ENCODE assay signal across 16 cellular contexts in genomic region chr1:17141441-17142197, GRCh38. TPM values are rescaled to one million over a fixed set of nuclear protein-coding genes. Genes with fewer than 3 reads are reported as not detected.
DNase-seq lines count a peak whose midpoint lies in the region; ATAC-seq, FAIRE-seq and TF ChIP-seq lines count a peak whose summit lies in the region.
"Had no signal": no experiment of that assay in that cellular context is flagged by ENCODE, and none has a peak within 500 bp of the region (broad histone marks: within the 10 kb centered on the region; RNA-seq: fewer than 3 reads in every experiment).

No MANE protein-coding gene starts in this region.

- no peaks in the 10 kb centered on the region for H4K20me1 ChIP-seq in OCI-LY3 (ENCODE audit: insufficient read depth, low read length)

- peak; percentile 38 for ATAC-seq in GM18870 (IDR thresholded peaks at IDR 0.05; ENCODE audit: unreplicated experiment)
- peak; percentile 41 for ATAC-seq in HG02678 (IDR thresholded peaks at IDR 0.05; ENCODE audit: unreplicated experiment)
- peak; percentile 58 for ATAC-seq in sciatic nerve
- ATAC-seq: activated CD8-positive, alpha-beta T cell treated with anti-CD3 and anti-CD28 coated beads, Interleukin-2, amount 10 ng/mL, durations not matched to agents 7 days and 5 days had no signal

- no peaks in the 10 kb centered on the region for H3K27me3 ChIP-seq in OCI-LY3 (ENCODE audit: low read depth, low read length)

- H3K4me1 ChIP-seq in OCI-LY3 (ENCODE audit: low read length) (peaks cover 49% of the 10 kb centered on the region), kidney (ENCODE audit: control insufficient read depth in 1 of 2, insufficient read depth in 1 of 2, low read depth in 1 of 2, low read length in 2 of 2) (no peaks in the 10 kb centered on the region)
- H3K4me1 ChIP-seq: breast epithelium, prostate gland had no signal

- no peak overlapping the region for H3K4me3 Mint-ChIP-seq in progenitor cell of endocrine pancreas (ENCODE audit: low read depth)
- H3K4me3 Mint-ChIP-seq: activated CD8-positive, alpha-beta T cell treated with anti-CD3 and anti-CD28 coated beads, Interleukin-2, amount 10 ng/mL, durations not matched to agents 7 days and 5 days; CD4-positive, alpha-beta T cell had no signal

- H3K9ac ChIP-seq in OCI-LY3 (ENCODE audit: low read length) (peak overlapping the region; percentile 89), kidney (ENCODE audit: low read length in 2 of 2) (no peak overlapping the region)

- DNase-seq in sciatic nerve (ENCODE audit: low spot score) (no peak), GM03348 (ENCODE audit: low spot score) (no peak), progenitor cell of endocrine pancreas (ENCODE audit: low spot score, unreplicated experiment) (no peak), NCI-H526 treated with DMSO at 0.1 percent for 48 hours (lab: John Stamatoyannopoulos, UW) (no peak), kidney (no peak)
- DNase-seq: activated CD8-positive, alpha-beta T cell treated with anti-CD3 and anti-CD28 coated beads, Interleukin-2, amount 10 ng/mL, durations not matched to agents 7 days and 5 days; activated naive CD4-positive, alpha-beta T cell treated with Interleukin-2 at 50 U/mL for 16 hours; CD4-positive, alpha-beta T cell; NCI-H1930; stimulated activated naive CD4-positive, alpha-beta T cell had no signal

- H3K4me1 Mint-ChIP-seq in progenitor cell of endocrine pancreas (ENCODE audit: low read depth), result no peaks in the 10 kb centered on the region

- H3K4me2 ChIP-seq in OCI-LY3 (ENCODE audit: low read length), result peak overlapping the region; percentile 76

- H3K36me3 ChIP-seq in OCI-LY3 (replicated peaks; ENCODE audit: low read depth, low read length) (no peaks in the 10 kb centered on the region), kidney (ENCODE audit: control insufficient read depth in 1 of 2, insufficient read depth in 2 of 2, low read length in 2 of 2) (no peaks in the 10 kb centered on the region)
- H3K36me3 ChIP-seq: breast epithelium, prostate gland had no signal

- peak overlapping the region; percentile 98 for H3K27ac ChIP-seq in OCI-LY3 (ENCODE audit: low read length)
- H3K27ac ChIP-seq in kidney (ENCODE audit: low read depth in 2 of 2, low read length in 2 of 2), result no peak overlapping the region
- H3K27ac ChIP-seq: breast epithelium, prostate gland had no signal

- TF ChIP-seq CTCF in OCI-LY3 (IDR thresholded peaks at IDR 0.05; ENCODE audit: low read depth, low read length) (peak; percentile 34; the same call in 1 of the 2 replicates), progenitor cell of endocrine pancreas (IDR thresholded peaks at IDR 0.05; ENCODE audit: unreplicated experiment) (no peak), kidney (IDR thresholded peaks at IDR 0.05; ENCODE audit: borderline replicate concordance, extremely low read depth, insufficient read depth) (no peak)

- no peak for FAIRE-seq in kidney (lab: Jason Lieb, UNC)

- no peaks in the 10 kb centered on the region for H3K36me3 Mint-ChIP-seq in progenitor cell of endocrine pancreas (ENCODE audit: insufficient read depth)

- no peaks in the 10 kb centered on the region for H3K9me3 ChIP-seq in OCI-LY3 (ENCODE audit: insufficient read depth, low read length)
- H3K9me3 ChIP-seq in kidney (ENCODE audit: control insufficient read depth in 1 of 2, low read length in 2 of 2), result no peaks in the 10 kb centered on the region
- H3K9me3 ChIP-seq: breast epithelium, prostate gland had no signal

- no peak overlapping the region for H2AFZ ChIP-seq in OCI-LY3 (ENCODE audit: low read depth, low read length)

- no peak overlapping the region for H3K27ac Mint-ChIP-seq in progenitor cell of endocrine pancreas
- H3K27ac Mint-ChIP-seq: activated CD8-positive, alpha-beta T cell treated with anti-CD3 and anti-CD28 coated beads, Interleukin-2, amount 10 ng/mL, durations not matched to agents 7 days and 5 days; CD4-positive, alpha-beta T cell had no signal

- H3K79me2 ChIP-seq in OCI-LY3 (ENCODE audit: low read length), result no peaks in the 10 kb centered on the region

- H3K9me3 Mint-ChIP-seq in progenitor cell of endocrine pancreas (ENCODE audit: low read depth), result no peaks in the 10 kb centered on the region
- H3K9me3 Mint-ChIP-seq: CD4-positive, alpha-beta T cell had no signal

- intact Hi-C loops in sciatic nerve (cut with DNase I), result no loop called here
- intact Hi-C loops in kidney (cut with DNase I), result no loop called here

- H3K27me3 Mint-ChIP-seq in progenitor cell of endocrine pancreas, result peaks cover 17% of the 10 kb centered on the region

- H3K4me3 ChIP-seq in OCI-LY3 (ENCODE audit: low read length) (peak overlapping the region; percentile 47), kidney (ENCODE audit: low read length in 2 of 2) (no peak overlapping the region)
- H3K4me3 ChIP-seq: breast epithelium, prostate gland had no signal

RNA-seq across cellular contexts. Expression of gene PADI2, which starts 22.4 kb away (rescaled TPM):
- total RNA-seq in sciatic nerve, result 21.2 TPM
- 0.50 and 0.87 TPM in 2 replicates for total RNA-seq in progenitor cell of endocrine pancreas
- total RNA-seq in kidney, result 6.0 TPM
- polyA plus RNA-seq in kidney (ENCODE audit: insufficient read depth, low read depth, low replicate concordance), result 11.7 TPM
- total RNA-seq: activated CD8-positive, alpha-beta T cell treated with anti-CD3 and anti-CD28 coated beads, Interleukin-2, amount 10 ng/mL, durations not matched to agents 7 days and 5 days; T-helper 1 cell treated with Interleukin-12 subunit alpha and Interleukin-12 subunit beta and Interleukin-4 antibody, amounts not matched to agents 30 ng/mL and 1 ng/mL, for 36 hours had no signal
